In the genomic region with DNA sequence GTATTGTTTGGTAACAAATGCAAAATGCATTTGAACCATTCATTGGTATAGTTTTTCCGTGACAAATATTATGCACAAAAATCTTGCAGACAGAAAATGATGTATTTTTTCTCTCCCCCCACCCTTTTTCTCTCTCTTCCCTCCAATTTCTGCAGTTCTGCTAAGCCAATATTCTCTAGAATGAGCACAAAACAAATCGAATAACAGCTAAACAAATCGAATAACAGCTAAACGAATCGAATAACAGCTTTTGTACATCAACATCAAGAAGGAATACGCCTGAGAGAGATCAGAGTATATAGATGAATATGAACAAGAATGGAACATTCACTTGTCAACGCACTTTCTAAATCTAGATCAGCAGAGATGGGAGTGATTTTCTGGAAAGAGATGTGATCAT, we compare ENCODE assay signal across 11 cellular contexts.
"Had no signal": no experiment of that assay in that cellular context is flagged by ENCODE, and none has a peak within 500 bp of the region (broad histone marks: within the 10 kb centered on the region; RNA-seq: fewer than 3 reads in every experiment).

No MANE protein-coding gene starts in this region.

- DNase-seq: GM23248, GOT3, H7, H9, HCEC 1CT, HFFc6 had no signal

- H3K4me2 ChIP-seq: GM23338 had no signal

- ATAC-seq: GM23338, HCT116 had no signal

- H3K4me3 ChIP-seq: GM23248, GM23338, HAP-1 had no signal

- H3K9me3 ChIP-seq: HAP-1 had no signal

- H3K9ac ChIP-seq: GM23248 had no signal

- H2AFZ ChIP-seq: GM23248, GM23338 had no signal

- H3K27ac ChIP-seq: GM23248 had no signal

- FAIRE-seq: H1, H54 had no signal

- H3K36me3 ChIP-seq: HAP-1 had no signal
